9 cellular contexts compared by ENCODE assay signal in genomic region chr21:33894736-33895288, GRCh38. TPM values are rescaled to one million over a fixed set of nuclear protein-coding genes. Genes with fewer than 3 reads are reported as not detected.
DNase-seq lines count a peak whose midpoint lies in the region; ATAC-seq, FAIRE-seq and TF ChIP-seq lines count a peak whose summit lies in the region.
"Had no signal": no experiment of that assay in that cellular context is flagged by ENCODE, and none has a peak within 500 bp of the region (broad histone marks: within the 10 kb centered on the region; RNA-seq: fewer than 3 reads in every experiment).

No MANE protein-coding gene starts in this region.

- H3K4me1 ChIP-seq in endothelial cell of umbilical vein (ENCODE audit: control insufficient read depth, extremely low read depth, insufficient read depth, low read length) (peaks cover 30% of the 10 kb centered on the region), mucosa of descending colon (ENCODE audit: low read depth) (peaks cover 6% of the 10 kb centered on the region)

- POLR2A ChIA-PET in endothelial cell of umbilical vein (lab: Charles Lee) = no interaction called here

- peak; percentile 97 for FAIRE-seq in endothelial cell of umbilical vein (lab: Jason Lieb, UNC)

- CTCF ChIA-PET in activated CD8-positive, alpha-beta memory T cell treated with anti-CD3 and anti-CD28 coated beads, Interleukin-2, amount 10 ng/mL, durations not matched to agents 7 days and 5 days (lab: Charles Lee) = interaction anchor here (0.6 to 0.9 kb wide), 2 partner anchors 9 to 29 kb away, joined by 3 read pairs; no protein-coding TSS in a partner anchor
- CTCF ChIA-PET in endothelial cell of umbilical vein (lab: Charles Lee) = interaction anchor here (0.7 to 4.7 kb wide), 21 partner anchors 9 to 350 kb away, joined by 3 to 33 read pairs (median 4); partner anchors contain the start of gene DONSON

- H3K27ac ChIP-seq in C4-2B (no peak overlapping the region), endothelial cell of umbilical vein (ENCODE audit: insufficient read depth, low read depth, low read length) (no peak overlapping the region)

- no peaks in the 10 kb centered on the region for H3K9me3 ChIP-seq in endothelial cell of umbilical vein (replicated peaks; ENCODE audit: control insufficient read depth, insufficient read depth, low read length)
- no peaks in the 10 kb centered on the region for H3K9me3 ChIP-seq in mucosa of descending colon

- H3K4me3 ChIP-seq in endothelial cell of umbilical vein (replicated peaks in 1 of 3; ENCODE audit: insufficient read depth in 1 of 3, low read depth in 1 of 3, low read length in 3 of 3) = peak overlapping the region in 1 of 3 experiments; percentile 3
- no peak overlapping the region for H3K4me3 ChIP-seq in mucosa of descending colon

- H3K79me2 ChIP-seq in endothelial cell of umbilical vein (ENCODE audit: control insufficient read depth, insufficient read depth, low read length) = no peaks in the 10 kb centered on the region

- intact Hi-C loops in endothelial cell of umbilical vein (cut with micrococcal nuclease) = loop anchor here (1.0 to 5.0 kb wide), 6 partner anchors 58 to 352 kb away; partner anchors contain the start of genes DONSON, GART, ITSN1 and SON
- intact Hi-C loops in mucosa of descending colon (cut with DNase I, micrococcal nuclease) = loop anchor here in 1 of 2 donors (10.0 kb wide), 1 partner anchor 250 kb away; the partner anchor contains the start of genes CRYZL1 and ITSN1

- peak overlapping the region; percentile 27 for H3K4me3 Mint-ChIP-seq in activated CD8-positive, alpha-beta memory T cell treated with anti-CD3 and anti-CD28 coated beads, Interleukin-2, amount 10 ng/mL, durations not matched to agents 7 days and 5 days

- peaks cover 12% of the 10 kb centered on the region for H3K4me1 Mint-ChIP-seq in activated CD8-positive, alpha-beta memory T cell treated with anti-CD3 and anti-CD28 coated beads, Interleukin-2, amount 10 ng/mL, durations not matched to agents 7 days and 5 days

- BruUV-seq in endothelial cell of umbilical vein (replicated peaks; lab: Mats Ljungman, UMichigan) = no TSS peak

- dilution Hi-C loops in endothelial cell of umbilical vein (cut with MboI; ENCODE audit: extremely low pct_ligation_motif_present, low sequenced_read_pairs) = no loop called here

- peak overlapping the region; percentile 10 for H3K9ac ChIP-seq in endothelial cell of umbilical vein (replicated peaks; ENCODE audit: extremely low read depth, insufficient read depth, low read length)

- ATAC-seq in HG02981 (IDR thresholded peaks at IDR 0.05; ENCODE audit: unreplicated experiment) = peak; percentile 48
- ATAC-seq in activated CD8-positive, alpha-beta memory T cell treated with anti-CD3 and anti-CD28 coated beads, Interleukin-2, amount 10 ng/mL, durations not matched to agents 7 days and 5 days = peak; percentile 76
- ATAC-seq in mucosa of descending colon = peak; percentile 75
- no peak for ATAC-seq in GM21381 (IDR thresholded peaks at IDR 0.05; ENCODE audit: unreplicated experiment)

- no peaks in the 10 kb centered on the region for H3K36me3 ChIP-seq in endothelial cell of umbilical vein (ENCODE audit: control insufficient read depth in 2 of 2, extremely low read depth in 1 of 2, insufficient read depth in 2 of 2, low read length in 2 of 2)
- no peaks in the 10 kb centered on the region for H3K36me3 ChIP-seq in mucosa of descending colon (ENCODE audit: low read depth)

- TF ChIP-seq CTCF in C4-2B (conservative IDR thresholded peaks at IDR 0.05) (peak; percentile 76), endothelial cell of umbilical vein (IDR thresholded peaks at IDR 0.05; ENCODE audit: extremely low read depth in 1 of 2, insufficient read depth in 1 of 2, low read depth in 1 of 2, low read length in 2 of 2) (peak; percentile 75 to 78), mucosa of descending colon (IDR thresholded peaks at IDR 0.05) (no peak)

- no peaks in the 10 kb centered on the region for H3K9me3 Mint-ChIP-seq in activated CD8-positive, alpha-beta memory T cell treated with anti-CD3 and anti-CD28 coated beads, Interleukin-2, amount 10 ng/mL, durations not matched to agents 7 days and 5 days (ENCODE audit: low read depth)
- H3K9me3 Mint-ChIP-seq: IgD-negative memory B cell had no signal

- H3K27me3 Mint-ChIP-seq in activated CD8-positive, alpha-beta memory T cell treated with anti-CD3 and anti-CD28 coated beads, Interleukin-2, amount 10 ng/mL, durations not matched to agents 7 days and 5 days = peaks cover 18% of the 10 kb centered on the region

- H3K27me3 ChIP-seq in endothelial cell of umbilical vein (ENCODE audit: control insufficient read depth in 2 of 2, insufficient read depth in 2 of 2, low read length in 2 of 2) = no peaks in the 10 kb centered on the region

- no peaks in the 10 kb centered on the region for H4K20me1 ChIP-seq in endothelial cell of umbilical vein (replicated peaks; ENCODE audit: control insufficient read depth, extremely low read depth, insufficient read depth, low read length)

- H3K4me2 ChIP-seq in endothelial cell of umbilical vein (ENCODE audit: insufficient read depth, low read length) = peak overlapping the region; percentile 38

- peak overlapping the region; percentile 63 for H2AFZ ChIP-seq in endothelial cell of umbilical vein (ENCODE audit: low read depth, low read length)

- no peak overlapping the region for H3K27ac Mint-ChIP-seq in activated CD8-positive, alpha-beta memory T cell treated with anti-CD3 and anti-CD28 coated beads, Interleukin-2, amount 10 ng/mL, durations not matched to agents 7 days and 5 days
- H3K27ac Mint-ChIP-seq: IgD-negative memory B cell had no signal

- H3K36me3 Mint-ChIP-seq in activated CD8-positive, alpha-beta memory T cell treated with anti-CD3 and anti-CD28 coated beads, Interleukin-2, amount 10 ng/mL, durations not matched to agents 7 days and 5 days = peaks cover 1% of the 10 kb centered on the region

- H3K9me1 ChIP-seq in endothelial cell of umbilical vein (replicated peaks; ENCODE audit: control insufficient read depth, extremely low read depth, insufficient read depth, low read length) = no peaks in the 10 kb centered on the region

- no peak for TF ChIP-seq POLR2A in endothelial cell of umbilical vein (IDR thresholded peaks at IDR 0.05; ENCODE audit: low read depth, low read length)

- DNase-seq in NOMO-1 (lab: John Stamatoyannopoulos, UW; ENCODE audit: unreplicated experiment in 2 of 2) (peak; percentile 65 to 66), endothelial cell of umbilical vein (ENCODE audit: low read depth, low spot score) (peak; percentile 92), mucosa of descending colon (peak; percentile 59 to 71 (median 65))
- peak; percentile 64 for DNase-seq in activated CD8-positive, alpha-beta memory T cell treated with anti-CD3 and anti-CD28 coated beads, Interleukin-2, amount 10 ng/mL, durations not matched to agents 7 days and 5 days
- peak; percentile 38 to 52 for DNase-seq in stimulated activated CD8-positive, alpha-beta memory T cell treated with anti-CD3 and anti-CD28 coated beads, Interleukin-15, amount 100 ng/mL, for 4 hours (ENCODE audit: low read depth in 2 of 2)

TF ChIP-seq in endothelial cell of umbilical vein, 7 proteins besides CTCF, POLR2A, EP300 and RAD21:
- TF ChIP-seq GATA2 (IDR thresholded peaks at IDR 0.05; ENCODE audit: insufficient read depth, insufficient read length, low read depth, low read length) = no peak
- TF ChIP-seq POLR2AphosphoS5 (IDR thresholded peaks at IDR 0.05; ENCODE audit: insufficient read depth, low read depth, low read length) = no peak
- TF ChIP-seq EZH2 (IDR thresholded peaks at IDR 0.05; ENCODE audit: borderline replicate concordance, low read depth, low read length, severe bottlenecking) = no peak
- no peak for TF ChIP-seq MYC (IDR thresholded peaks at IDR 0.05; ENCODE audit: low read depth, low read length)
- no peak for TF ChIP-seq MAX (IDR thresholded peaks at IDR 0.05; ENCODE audit: insufficient read depth, insufficient read length)
- TF ChIP-seq JUN (IDR thresholded peaks at IDR 0.05; ENCODE audit: borderline replicate concordance, insufficient read depth, insufficient read length, low read depth) = no peak
- no peak for TF ChIP-seq FOS (IDR thresholded peaks at IDR 0.05; ENCODE audit: borderline replicate concordance, insufficient read depth, low read length)

RNA-seq across cellular contexts. Expression of gene ATP5PO, which starts 20.8 kb away (rescaled TPM):
- 100 to 1,000 TPM; 186 to 205 TPM for total RNA-seq in activated CD8-positive, alpha-beta memory T cell treated with anti-CD3 and anti-CD28 coated beads, Interleukin-2, amount 10 ng/mL, durations not matched to agents 7 days and 5 days
- total RNA-seq in endothelial cell of umbilical vein (187 and 190 TPM in 2 replicates), mucosa of descending colon (100 to 1,000 TPM; 223 to 297 (median 282) TPM)
- 126 and 207 TPM in 2 replicates for polyA plus RNA-seq in endothelial cell of umbilical vein
- 287 and 323 TPM in 2 replicates for polyA plus RNA-seq in endothelial cell of umbilical vein (2011; cell fraction: cytosol; rRNA removed)
- polyA plus RNA-seq in endothelial cell of umbilical vein (2011; cell fraction: nucleus; rRNA removed) = 99.2 and 106 TPM in 2 replicates
- 254 and 279 TPM in 2 replicates for polyA plus RNA-seq in endothelial cell of umbilical vein (2012)
- 69.4 and 79.5 TPM in 2 replicates for polyA minus RNA-seq in endothelial cell of umbilical vein
- 70.8 TPM for polyA minus RNA-seq in endothelial cell of umbilical vein (2011; cell fraction: cytosol; rRNA and poly(A)+ RNA removed)
- 25.3 and 29.9 TPM in 2 replicates for polyA minus RNA-seq in endothelial cell of umbilical vein (2011; cell fraction: nucleus; rRNA and poly(A)+ RNA removed)
